12 cellular contexts compared by ENCODE assay signal in genomic region chr9:116594552-116594951, GRCh38.
DNase-seq lines count a peak whose midpoint lies in the region; ATAC-seq, FAIRE-seq and TF ChIP-seq lines count a peak whose summit lies in the region.
"Had no signal": no experiment of that assay in that cellular context is flagged by ENCODE, and none has a peak within 500 bp of the region (broad histone marks: within the 10 kb centered on the region; RNA-seq: fewer than 3 reads in every experiment).

No MANE protein-coding gene starts in this region.

- no peaks in the 10 kb centered on the region for H3K36me3 ChIP-seq in esophagus squamous epithelium

- H3K27me3 ChIP-seq in AG04450 (ENCODE audit: control insufficient read depth, insufficient read depth, low read length): no peaks in the 10 kb centered on the region
- no peaks in the 10 kb centered on the region for H3K27me3 ChIP-seq in esophagus squamous epithelium
- H3K27me3 ChIP-seq: body of pancreas had no signal

- TF ChIP-seq POLR2A in esophagus squamous epithelium (IDR thresholded peaks at IDR 0.05) (no peak), GM12891 (IDR thresholded peaks at IDR 0.05; ENCODE audit: low read depth, low read length) (no peak)

- POLR2A ChIA-PET in AG04450 (lab: Yijun Ruan, JAX): no interaction called here

- FAIRE-seq in GM12891 (lab: Jason Lieb, UNC): no peak

- TF ChIP-seq CTCF in AG04450 (IDR thresholded peaks at IDR 0.05; ENCODE audit: low read depth, low read length) (no peak), esophagus squamous epithelium (IDR thresholded peaks at IDR 0.05) (no peak)

- H3K9me3 ChIP-seq in AG04450 (ENCODE audit: control insufficient read depth, insufficient read depth, low read length) (peaks cover 9% of the 10 kb centered on the region; the same call in 1 of the 2 replicates), esophagus squamous epithelium (no peaks in the 10 kb centered on the region)
- H3K9me3 ChIP-seq: body of pancreas had no signal

- WGBS in esophagus squamous epithelium, 2 donors: 39% methylated on average over 2 of the region's 2 CpGs

- H3K4me1 ChIP-seq in esophagus squamous epithelium: no peaks in the 10 kb centered on the region
- H3K4me1 ChIP-seq: body of pancreas had no signal

- H3K4me3 ChIP-seq in AG04450 (ENCODE audit: low read depth, low read length) (no peak overlapping the region), esophagus squamous epithelium (no peak overlapping the region)
- H3K4me3 ChIP-seq: body of pancreas had no signal

- DNase-seq in AG04450 (ENCODE audit: low read depth, low spot score): peak; percentile 47
- peak; percentile 90 for DNase-seq in HCEC 1CT
- peak; percentile 35 for DNase-seq in amniotic stem cell (lab: John Stamatoyannopoulos, UW)
- DNase-seq in left ventricle myocardium superior: no peak
- no peak for DNase-seq in NCI-H146 (lab: John Stamatoyannopoulos, UW)
- DNase-seq in esophagus squamous epithelium (lab: John Stamatoyannopoulos, UW): no peak
- no peak for DNase-seq in GM12891 (ENCODE audit: insufficient read length, low spot score)
- DNase-seq in NCI-H510A treated with DMSO at 0.1 percent for 48 hours (lab: John Stamatoyannopoulos, UW): no peak
- DNase-seq: NCI-H524 treated with DMSO at 0.1 percent for 48 hours had no signal

- H3K27ac ChIP-seq in AG04450 (ENCODE audit: low read depth, low read length) (no peak overlapping the region), esophagus squamous epithelium (no peak overlapping the region)
- H3K27ac ChIP-seq: body of pancreas, KMS-11 had no signal

- ATAC-seq in left ventricle myocardium superior: peak; percentile 90
- ATAC-seq: body of pancreas, sciatic nerve had no signal

- CTCF ChIA-PET in AG04450 (lab: Charles Lee): no interaction called here

- intact Hi-C loops in left ventricle myocardium superior (cut with micrococcal nuclease) (no loop called here), esophagus squamous epithelium (cut with DNase I) (no loop called here)

TF ChIP-seq in GM12891, 5 proteins besides CTCF, POLR2A, EP300 and RAD21:
- TF ChIP-seq POU2F2 (IDR thresholded peaks at IDR 0.05; ENCODE audit: low read depth, low read length) (no peak), SPI1 (IDR thresholded peaks at IDR 0.05; ENCODE audit: low read depth, low read length) (no peak)
TF ChIP-seq in GM12891: peak in this region for 0.

Comparison
In these comparisons a context has a peak if more than half of its experiments do, and no peak if none do; other contexts are left out.
1. DNase-seq: peak in AG04450 (single experiment), HCEC 1CT (single experiment) and amniotic stem cell (single experiment); none in left ventricle myocardium superior (single experiment), NCI-H146 (single experiment), esophagus squamous epithelium (single experiment), GM12891 (single experiment) and NCI-H510A treated with DMSO at 0.1 percent for 48 hours (single experiment).